16 cellular contexts compared by ENCODE assay signal in genomic region chr3:12987602-12988001, GRCh38.
"Had no signal": no experiment of that assay in that cellular context is flagged by ENCODE, and none has a peak within 500 bp of the region (broad histone marks: within the 10 kb centered on the region; RNA-seq: fewer than 3 reads in every experiment).

No MANE protein-coding gene starts in this region.

- FAIRE-seq: urothelium cell line had no signal

- H3K27ac ChIP-seq: esophagus squamous epithelium, sigmoid colon had no signal

- DNase-seq: activated CD4-positive, alpha-beta T cell treated with anti-CD3 and anti-CD28 coated beads for 1 hour; activated gamma-delta T cell treated with Interleukin-2 at 50 U/mL for 16 hours; activated naive CD8-positive, alpha-beta T cell treated with anti-CD3 and anti-CD28 coated beads for 36 hours; amniotic stem cell; dermis blood vessel endothelial cell; effector memory CD8-positive, alpha-beta T cell; esophagus squamous epithelium; mesendoderm; sigmoid colon; T-helper 1 cell; T1000 had no signal

- ATAC-seq: effector memory CD8-positive, alpha-beta T cell; naive thymus-derived CD8-positive, alpha-beta T cell had no signal

- H3K4me3 Mint-ChIP-seq: activated naive CD8-positive, alpha-beta T cell treated with anti-CD3 and anti-CD28 coated beads for 36 hours; activated T-helper 1 cell treated with anti-CD3 and anti-CD28 coated beads, Interleukin-12 subunit alpha, Interleukin-12 subunit beta, Interleukin-2, Interleukin-4 antibody, amounts not matched to agents 30 ng/mL and 10 ng/mL and 1 ng/mL, durations not matched to agents 14 hours and 24 hours and 36 hours; stimulated activated naive CD8-positive, alpha-beta T cell treated with anti-CD3 and anti-CD28 coated beads, Interleukin-15, Interleukin-2, amounts not matched to agents 100 ng/mL and 50 ng/mL, for 24 hours had no signal

- H3K4me3 ChIP-seq: esophagus squamous epithelium, sigmoid colon, tibial nerve had no signal

- H3K9me3 Mint-ChIP-seq: activated naive CD8-positive, alpha-beta T cell treated with anti-CD3 and anti-CD28 coated beads for 36 hours; activated T-helper 1 cell treated with anti-CD3 and anti-CD28 coated beads, Interleukin-12 subunit alpha, Interleukin-12 subunit beta, Interleukin-2, Interleukin-4 antibody, amounts not matched to agents 30 ng/mL and 10 ng/mL and 1 ng/mL, durations not matched to agents 14 hours and 24 hours and 36 hours; effector memory CD8-positive, alpha-beta T cell; naive thymus-derived CD8-positive, alpha-beta T cell; stimulated activated naive CD8-positive, alpha-beta T cell treated with anti-CD3 and anti-CD28 coated beads, Interleukin-15, Interleukin-2, amounts not matched to agents 100 ng/mL and 50 ng/mL, for 24 hours had no signal

- H3K9me3 ChIP-seq: esophagus squamous epithelium, sigmoid colon, tibial nerve had no signal

- H3K27me3 Mint-ChIP-seq: activated naive CD8-positive, alpha-beta T cell treated with anti-CD3 and anti-CD28 coated beads for 36 hours; effector memory CD8-positive, alpha-beta T cell; naive thymus-derived CD8-positive, alpha-beta T cell; stimulated activated naive CD8-positive, alpha-beta T cell treated with anti-CD3 and anti-CD28 coated beads, Interleukin-15, Interleukin-2, amounts not matched to agents 100 ng/mL and 50 ng/mL, for 24 hours had no signal

- H3K27ac Mint-ChIP-seq: activated naive CD8-positive, alpha-beta T cell treated with anti-CD3 and anti-CD28 coated beads for 36 hours; activated T-helper 1 cell treated with anti-CD3 and anti-CD28 coated beads, Interleukin-12 subunit alpha, Interleukin-12 subunit beta, Interleukin-2, Interleukin-4 antibody, amounts not matched to agents 30 ng/mL and 10 ng/mL and 1 ng/mL, durations not matched to agents 14 hours and 24 hours and 36 hours; stimulated activated naive CD8-positive, alpha-beta T cell treated with anti-CD3 and anti-CD28 coated beads, Interleukin-15, Interleukin-2, amounts not matched to agents 100 ng/mL and 50 ng/mL, for 24 hours had no signal

- H3K36me3 ChIP-seq: esophagus squamous epithelium, sigmoid colon, tibial nerve had no signal

- H3K27me3 ChIP-seq: sigmoid colon, tibial nerve had no signal
